ENCODE assay signal across 10 cellular contexts in genomic region chr1:85607126-85607912, GRCh38. TPM values are rescaled to one million over a fixed set of nuclear protein-coding genes. Genes with fewer than 3 reads are reported as not detected.
DNase-seq lines count a peak whose midpoint lies in the region; ATAC-seq and TF ChIP-seq lines count a peak whose summit lies in the region.
"Had no signal": no experiment of that assay in that cellular context is flagged by ENCODE, and none has a peak within 500 bp of the region (broad histone marks: within the 10 kb centered on the region; RNA-seq: fewer than 3 reads in every experiment).

No MANE protein-coding gene starts in this region.

- H3K4me3 Mint-ChIP-seq in endodermal cell: no peak overlapping the region
- no peak overlapping the region for H3K4me3 Mint-ChIP-seq in activated naive CD8-positive, alpha-beta T cell treated with anti-CD3 and anti-CD28 coated beads, Interleukin-2, amount 50 U/mL, for 24 hours

- DNase-seq in Caki2 (ENCODE audit: low read depth) (peak; percentile 99), NCI-H226 (peak; percentile 100), endodermal cell (peak; percentile 97), esophagus muscularis mucosa (ENCODE audit: extremely low spot score) (no peak), tibial artery (no peak)
- DNase-seq in activated naive CD8-positive, alpha-beta T cell treated with anti-CD3 and anti-CD28 coated beads, Interleukin-2, amount 50 U/mL, for 24 hours: no peak
- DNase-seq: T-helper 2 cell had no signal

- H3K9me3 ChIP-seq in endodermal cell (ENCODE audit: control insufficient read depth, low read length) (no peaks in the 10 kb centered on the region), mesodermal cell (ENCODE audit: control insufficient read depth, low read length) (no peaks in the 10 kb centered on the region), esophagus muscularis mucosa (no peaks in the 10 kb centered on the region), tibial artery (no peaks in the 10 kb centered on the region)

- peaks cover 8% of the 10 kb centered on the region for H3K27me3 Mint-ChIP-seq in endodermal cell (ENCODE audit: insufficient read depth)
- H3K27me3 Mint-ChIP-seq in activated naive CD8-positive, alpha-beta T cell treated with anti-CD3 and anti-CD28 coated beads, Interleukin-2, amount 50 U/mL, for 24 hours: no peaks in the 10 kb centered on the region

- H3K27ac ChIP-seq in endodermal cell (ENCODE audit: low read depth, low read length): peak overlapping the region; percentile 82
- peak overlapping the region; percentile 94 for H3K27ac ChIP-seq in mesodermal cell (ENCODE audit: low read depth, low read length, severe bottlenecking)
- H3K27ac ChIP-seq in esophagus muscularis mucosa (replicated peaks in 1 of 4): peak overlapping the region in 1 of 4 donors; percentile 27
- H3K27ac ChIP-seq in tibial artery: no peak overlapping the region

- TF ChIP-seq CTCF in endodermal cell (conservative IDR thresholded peaks at IDR 0.05) (no peak), esophagus muscularis mucosa (IDR thresholded peaks at IDR 0.05) (no peak), tibial artery (IDR thresholded peaks at IDR 0.05) (no peak)

- ATAC-seq in activated naive CD8-positive, alpha-beta T cell treated with anti-CD3 and anti-CD28 coated beads, Interleukin-2, amount 50 U/mL, for 24 hours: no peak
- ATAC-seq in HG03378 (IDR thresholded peaks at IDR 0.05; ENCODE audit: unreplicated experiment): no peak

- 34 to 50% methylated on average over 5 to 10 of the region's 10 CpGs for WGBS in endodermal cell (ENCODE audit: insufficient coverage in 1 of 2, insufficient read length in 1 of 2), 2 experiments
- WGBS in mesodermal cell (ENCODE audit: insufficient coverage in 2 of 2), 2 experiments: 3 to 35% methylated on average over 4 to 7 of the region's 10 CpGs
- WGBS in esophagus muscularis mucosa: 71% methylated on average over 5 of the region's 10 CpGs

- peak overlapping the region; percentile 28 for H3K9ac ChIP-seq in endodermal cell (ENCODE audit: extremely low read depth, low read length, poor library complexity, severe bottlenecking)

- no peak for TF ChIP-seq EP300 in esophagus muscularis mucosa (IDR thresholded peaks at IDR 0.05)

- H3K27me3 ChIP-seq in endodermal cell (ENCODE audit: control insufficient read depth, insufficient read depth, low read length, poor library complexity, severe bottlenecking): peaks cover 11% of the 10 kb centered on the region
- H3K27me3 ChIP-seq in esophagus muscularis mucosa: no peaks in the 10 kb centered on the region
- no peaks in the 10 kb centered on the region for H3K27me3 ChIP-seq in tibial artery

- peaks cover 46% of the 10 kb centered on the region for H3K4me1 Mint-ChIP-seq in endodermal cell
- H3K4me1 Mint-ChIP-seq in activated naive CD8-positive, alpha-beta T cell treated with anti-CD3 and anti-CD28 coated beads, Interleukin-2, amount 50 U/mL, for 24 hours: no peaks in the 10 kb centered on the region

- intact Hi-C loops in esophagus muscularis mucosa (cut with DNase I): no loop called here
- intact Hi-C loops in tibial artery (cut with DNase I; ENCODE audit: low total_unique reads): no loop called here

- in situ Hi-C loops in Caki2 (cut with HindIII; ENCODE audit: low pct_unique_long_range_greater_than_20kb, low sequenced_read_pairs): no loop called here

- H3K4me1 ChIP-seq in endodermal cell (ENCODE audit: control insufficient read depth, insufficient read depth, low read length) (peaks cover 18% of the 10 kb centered on the region), mesodermal cell (ENCODE audit: control insufficient read depth, insufficient read depth, low read length, poor library complexity, severe bottlenecking) (peaks cover 44% of the 10 kb centered on the region), esophagus muscularis mucosa (peaks cover 1 to 19% (median 7%) of the 10 kb centered on the region in 4 donors), tibial artery (peaks cover 0 to 25% (median 14%) of the 10 kb centered on the region in 4 donors)

- H3K36me3 Mint-ChIP-seq in endodermal cell (ENCODE audit: low read depth): no peaks in the 10 kb centered on the region
- no peaks in the 10 kb centered on the region for H3K36me3 Mint-ChIP-seq in activated naive CD8-positive, alpha-beta T cell treated with anti-CD3 and anti-CD28 coated beads, Interleukin-2, amount 50 U/mL, for 24 hours (ENCODE audit: low read depth)
- H3K36me3 Mint-ChIP-seq: activated naive CD4-positive, alpha-beta T cell treated with anti-CD3 and anti-CD28 coated beads, Interleukin-2, amount 50 U/mL, for 72 hours had no signal

- H3K9me3 Mint-ChIP-seq in endodermal cell: no peaks in the 10 kb centered on the region
- H3K9me3 Mint-ChIP-seq in activated naive CD8-positive, alpha-beta T cell treated with anti-CD3 and anti-CD28 coated beads, Interleukin-2, amount 50 U/mL, for 24 hours: no peaks in the 10 kb centered on the region
- H3K9me3 Mint-ChIP-seq: activated naive CD4-positive, alpha-beta T cell treated with anti-CD3 and anti-CD28 coated beads, Interleukin-2, amount 50 U/mL, for 72 hours had no signal

- H3K27ac Mint-ChIP-seq in endodermal cell: peak overlapping the region; percentile 93
- H3K27ac Mint-ChIP-seq in activated naive CD8-positive, alpha-beta T cell treated with anti-CD3 and anti-CD28 coated beads, Interleukin-2, amount 50 U/mL, for 24 hours: no peak overlapping the region
- H3K27ac Mint-ChIP-seq: activated naive CD4-positive, alpha-beta T cell treated with anti-CD3 and anti-CD28 coated beads, Interleukin-2, amount 50 U/mL, for 72 hours had no signal

- H3K36me3 ChIP-seq in endodermal cell (ENCODE audit: control insufficient read depth, insufficient read depth, low read length) (no peaks in the 10 kb centered on the region), mesodermal cell (ENCODE audit: control insufficient read depth, insufficient read depth, low read length) (no peaks in the 10 kb centered on the region), esophagus muscularis mucosa (no peaks in the 10 kb centered on the region), tibial artery (no peaks in the 10 kb centered on the region)

- TF ChIP-seq POLR2A in esophagus muscularis mucosa (IDR thresholded peaks at IDR 0.05; ENCODE audit: low read depth): no peak

- H3K4me3 ChIP-seq in endodermal cell (ENCODE audit: low read length) (peak overlapping the region; percentile 16), mesodermal cell (ENCODE audit: extremely low read depth, insufficient read depth, low read length, poor library complexity, severe bottlenecking) (no peak overlapping the region), esophagus muscularis mucosa (no peak overlapping the region), tibial artery (no peak overlapping the region)

RNA-seq across cellular contexts. Expression of gene CCN1, which starts 26.8 kb away (rescaled TPM):
- 46.0 and 51.7 TPM in 2 replicates for total RNA-seq in Caki2 (2014; rRNA removed; shearing (Covaris generic); ENCODE audit: low replicate concordance)
- total RNA-seq in endodermal cell: 10 to 100 TPM; 49.5 to 53.1 TPM
- 40.4 TPM for polyA plus RNA-seq in endodermal cell (2013, experiment 1 of 2)
- polyA plus RNA-seq in endodermal cell (2013, experiment 2 of 2): 51.5 TPM
- polyA plus RNA-seq in mesodermal cell (2013, experiment 1 of 2): 311 TPM
- polyA plus RNA-seq in mesodermal cell (2013, experiment 2 of 2): 252 TPM
- 100 to 1,000 TPM in 1 of 4 donors, 10 to 100 TPM in 3; 65.4 to 157 (median 75.9) TPM for total RNA-seq in esophagus muscularis mucosa
- total RNA-seq: activated naive CD4-positive, alpha-beta T cell treated with anti-CD3 and anti-CD28 coated beads, Interleukin-2, amount 50 U/mL, for 72 hours had no signal

Comparison
In these comparisons a context has a peak if more than half of its experiments do, and no peak if none do; other contexts are left out.
1. DNase-seq: peak in Caki2 (single experiment), NCI-H226 (single experiment) and endodermal cell (single experiment); none in activated naive CD8-positive, alpha-beta T cell treated with anti-CD3 and anti-CD28 coated beads, Interleukin-2, amount 50 U/mL, for 24 hours (single experiment), esophagus muscularis mucosa (single experiment) and tibial artery (0 of 2).
2. H3K27ac ChIP-seq: peak in endodermal cell (single experiment) and mesodermal cell (single experiment); none in tibial artery (0 of 2).